8 cellular contexts compared by ENCODE assay signal in the genomic region with DNA sequence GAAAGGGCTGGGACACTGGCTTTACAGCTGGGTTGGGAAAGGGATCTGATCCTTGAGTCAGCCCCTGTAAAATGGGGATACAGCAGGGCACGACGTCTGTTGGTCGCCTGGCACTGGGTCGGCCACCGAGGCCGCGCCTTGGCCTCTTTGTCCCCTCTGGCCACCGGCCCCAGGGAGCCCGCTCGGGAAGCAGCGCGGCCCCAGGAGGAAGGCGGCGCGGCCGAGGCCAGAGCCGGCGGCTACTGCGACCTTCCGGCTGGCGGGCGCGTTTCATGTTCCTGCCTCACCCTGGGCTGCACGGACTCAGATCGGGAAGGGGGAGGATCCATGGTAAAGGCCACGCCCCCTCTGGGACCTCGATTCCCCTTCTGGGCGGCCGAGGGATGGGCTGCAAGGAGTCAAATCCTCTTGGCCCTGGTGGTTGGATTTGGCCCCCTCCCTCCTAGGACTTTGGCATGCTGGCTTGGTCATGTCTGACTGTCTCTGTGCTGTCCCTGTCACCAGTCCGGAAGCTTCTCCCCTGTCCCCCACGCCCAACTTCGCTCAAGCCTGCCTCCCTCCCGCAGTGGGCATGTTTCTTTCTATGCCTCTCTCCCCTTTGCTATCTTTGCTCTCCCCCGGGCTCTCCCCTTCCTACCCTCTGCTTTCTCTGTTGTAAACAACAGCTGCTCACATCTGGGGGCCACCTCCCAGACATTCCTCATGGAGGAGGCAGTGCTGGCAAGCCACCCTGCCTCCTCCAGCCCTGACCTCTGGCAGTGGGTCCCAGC. TPM values are rescaled to one million over a fixed set of nuclear protein-coding genes. Genes with fewer than 3 reads are reported as not detected.
DNase-seq lines count a peak whose midpoint lies in the region; ATAC-seq and TF ChIP-seq lines count a peak whose summit lies in the region.

No MANE protein-coding gene starts in this region.

- peaks cover 4% of the 10 kb centered on the region for H3K36me3 Mint-ChIP-seq in activated naive CD8-positive, alpha-beta T cell treated with anti-CD3 and anti-CD28 coated beads, Interleukin-2, amount 50 U/mL, for 24 hours (ENCODE audit: low read depth)
- peaks cover 3% of the 10 kb centered on the region for H3K36me3 Mint-ChIP-seq in activated CD4-positive, alpha-beta T cell treated with anti-CD3 and anti-CD28 coated beads, Interleukin-2, amount 10 ng/mL, durations not matched to agents 7 days and 5 days (ENCODE audit: low read depth)
- peaks cover 4% of the 10 kb centered on the region for H3K36me3 Mint-ChIP-seq in activated naive CD4-positive, alpha-beta T cell treated with anti-CD3 and anti-CD28 coated beads for 36 hours (ENCODE audit: low read depth)

- no peak for ATAC-seq in activated naive CD8-positive, alpha-beta T cell treated with anti-CD3 and anti-CD28 coated beads, Interleukin-2, amount 50 U/mL, for 24 hours
- ATAC-seq in psoas muscle, result peak; percentile 70 to 85 (median 80)

- no peak for DNase-seq in activated naive CD8-positive, alpha-beta T cell treated with anti-CD3 and anti-CD28 coated beads, Interleukin-2, amount 50 U/mL, for 24 hours
- peak; percentile 92 for DNase-seq in hepatic stellate cell (ENCODE audit: low spot score)
- DNase-seq in psoas muscle, result peak; percentile 91 to 94
- DNase-seq in stimulated activated CD4-positive, alpha-beta T cell treated with anti-CD3 and anti-CD28 coated beads, Interleukin-4, amount 100 ng/mL, for 4 hours, result no peak
- DNase-seq in activated CD4-positive, alpha-beta T cell treated with anti-CD3 and anti-CD28 coated beads, Interleukin-2, amount 10 ng/mL, durations not matched to agents 7 days and 5 days, result no peak
- no peak for DNase-seq in NCI-H510A (lab: John Stamatoyannopoulos, UW)
- DNase-seq in activated naive CD4-positive, alpha-beta T cell treated with anti-CD3 and anti-CD28 coated beads for 36 hours, result no peak

- intact Hi-C loops in psoas muscle (cut with DNase I), result loop anchor here in 1 of 2 donors (5.0 kb wide), 1 partner anchor 959 kb away; a partner anchor contains a TSS
- intact Hi-C loops in activated naive CD4-positive, alpha-beta T cell treated with anti-CD3 and anti-CD28 coated beads for 36 hours (cut with micrococcal nuclease), result no loop called here

- H3K36me3 ChIP-seq in ES-I3 (ENCODE audit: insufficient read depth, low read length) (no peaks in the 10 kb centered on the region), psoas muscle (ENCODE audit: insufficient read depth in 1 of 2, low read depth in 1 of 2) (peaks cover 0 to 35% of the 10 kb centered on the region in 2 donors)

- H3K27me3 Mint-ChIP-seq in activated naive CD8-positive, alpha-beta T cell treated with anti-CD3 and anti-CD28 coated beads, Interleukin-2, amount 50 U/mL, for 24 hours, result no peaks in the 10 kb centered on the region
- no peaks in the 10 kb centered on the region for H3K27me3 Mint-ChIP-seq in activated CD4-positive, alpha-beta T cell treated with anti-CD3 and anti-CD28 coated beads, Interleukin-2, amount 10 ng/mL, durations not matched to agents 7 days and 5 days
- H3K27me3 Mint-ChIP-seq in activated naive CD4-positive, alpha-beta T cell treated with anti-CD3 and anti-CD28 coated beads for 36 hours (ENCODE audit: low read depth), result no peaks in the 10 kb centered on the region

- no peaks in the 10 kb centered on the region for H3K27me3 ChIP-seq in psoas muscle (ENCODE audit: insufficient read depth in 3 of 3, low read length in 2 of 3)

- CTCF ChIA-PET in activated CD4-positive, alpha-beta T cell treated with anti-CD3 and anti-CD28 coated beads, Interleukin-2, amount 10 ng/mL, durations not matched to agents 7 days and 5 days (lab: Charles Lee), result no interaction called here
- CTCF ChIA-PET in activated naive CD4-positive, alpha-beta T cell treated with anti-CD3 and anti-CD28 coated beads for 36 hours (lab: Charles Lee), result no interaction called here

- H3K9me3 ChIP-seq in ES-I3 (ENCODE audit: control insufficient read depth, insufficient read depth, low read length) (no peaks in the 10 kb centered on the region), psoas muscle (no peaks in the 10 kb centered on the region)

- no peak overlapping the region for H3K4me3 Mint-ChIP-seq in activated naive CD8-positive, alpha-beta T cell treated with anti-CD3 and anti-CD28 coated beads, Interleukin-2, amount 50 U/mL, for 24 hours
- no peak overlapping the region for H3K4me3 Mint-ChIP-seq in activated CD4-positive, alpha-beta T cell treated with anti-CD3 and anti-CD28 coated beads, Interleukin-2, amount 10 ng/mL, durations not matched to agents 7 days and 5 days
- H3K4me3 Mint-ChIP-seq in activated naive CD4-positive, alpha-beta T cell treated with anti-CD3 and anti-CD28 coated beads for 36 hours, result no peak overlapping the region

- H3K4me1 ChIP-seq in ES-I3 (ENCODE audit: insufficient read depth, low read length) (peaks cover 19% of the 10 kb centered on the region), psoas muscle (peaks cover 38% of the 10 kb centered on the region)

- peak; percentile 16 for TF ChIP-seq CTCF in psoas muscle (IDR thresholded peaks at IDR 0.05)

- H3K9me3 Mint-ChIP-seq in activated naive CD8-positive, alpha-beta T cell treated with anti-CD3 and anti-CD28 coated beads, Interleukin-2, amount 50 U/mL, for 24 hours, result no peaks in the 10 kb centered on the region
- H3K9me3 Mint-ChIP-seq in activated CD4-positive, alpha-beta T cell treated with anti-CD3 and anti-CD28 coated beads, Interleukin-2, amount 10 ng/mL, durations not matched to agents 7 days and 5 days, result no peaks in the 10 kb centered on the region
- H3K9me3 Mint-ChIP-seq in activated naive CD4-positive, alpha-beta T cell treated with anti-CD3 and anti-CD28 coated beads for 36 hours, result no peaks in the 10 kb centered on the region

- peaks cover 15% of the 10 kb centered on the region for H3K4me1 Mint-ChIP-seq in activated naive CD8-positive, alpha-beta T cell treated with anti-CD3 and anti-CD28 coated beads, Interleukin-2, amount 50 U/mL, for 24 hours
- H3K4me1 Mint-ChIP-seq in activated CD4-positive, alpha-beta T cell treated with anti-CD3 and anti-CD28 coated beads, Interleukin-2, amount 10 ng/mL, durations not matched to agents 7 days and 5 days, result peaks cover 8% of the 10 kb centered on the region
- H3K4me1 Mint-ChIP-seq in activated naive CD4-positive, alpha-beta T cell treated with anti-CD3 and anti-CD28 coated beads for 36 hours (ENCODE audit: low read depth), result peaks cover 12% of the 10 kb centered on the region

- peak overlapping the region; percentile 63 for H3K9ac ChIP-seq in ES-I3 (ENCODE audit: low read depth, low read length)

- H3K27ac ChIP-seq in psoas muscle, result peak overlapping the region; percentile 76

- WGBS in psoas muscle, 3 donors, result 3 to 11% (median 5%) methylated on average over 28 to 34 of the region's 34 CpGs

- POLR2A ChIA-PET in activated CD4-positive, alpha-beta T cell treated with anti-CD3 and anti-CD28 coated beads, Interleukin-2, amount 10 ng/mL, durations not matched to agents 7 days and 5 days (lab: Charles Lee), result no interaction called here

- peak overlapping the region; percentile 16 for H3K27ac Mint-ChIP-seq in activated naive CD8-positive, alpha-beta T cell treated with anti-CD3 and anti-CD28 coated beads, Interleukin-2, amount 50 U/mL, for 24 hours
- no peak overlapping the region for H3K27ac Mint-ChIP-seq in activated CD4-positive, alpha-beta T cell treated with anti-CD3 and anti-CD28 coated beads, Interleukin-2, amount 10 ng/mL, durations not matched to agents 7 days and 5 days
- no peak overlapping the region for H3K27ac Mint-ChIP-seq in activated naive CD4-positive, alpha-beta T cell treated with anti-CD3 and anti-CD28 coated beads for 36 hours

- H3K4me3 ChIP-seq in psoas muscle, result peak overlapping the region; percentile 59

RNA-seq across cellular contexts. Expression of a gene that starts 25.8 kb away (rescaled TPM):
- 10 to 100 TPM; 39.7 to 61.9 (median 45.8) TPM for total RNA-seq in psoas muscle
- 10 to 100 TPM; 21.9 to 32.3 (median 29.8) TPM for polyA plus RNA-seq in psoas muscle
- 10 to 100 TPM; 66.7 to 78.1 TPM for total RNA-seq in activated CD4-positive, alpha-beta T cell treated with anti-CD3 and anti-CD28 coated beads, Interleukin-2, amount 10 ng/mL, durations not matched to agents 7 days and 5 days
- total RNA-seq in activated naive CD4-positive, alpha-beta T cell treated with anti-CD3 and anti-CD28 coated beads for 36 hours, result 10 to 100 TPM; 67.8 to 73.0 TPM

RNA-seq across cellular contexts. Expression of a gene that starts 26.0 kb away (rescaled TPM):
- total RNA-seq in psoas muscle, result 10 to 100 TPM; 31.7 to 80.4 (median 54.3) TPM
- 10 to 100 TPM; 22.1 to 78.1 (median 28.6) TPM for polyA plus RNA-seq in psoas muscle
- 10 to 100 TPM; 17.2 to 17.3 TPM for total RNA-seq in activated CD4-positive, alpha-beta T cell treated with anti-CD3 and anti-CD28 coated beads, Interleukin-2, amount 10 ng/mL, durations not matched to agents 7 days and 5 days
- total RNA-seq in activated naive CD4-positive, alpha-beta T cell treated with anti-CD3 and anti-CD28 coated beads for 36 hours, result 10 to 100 TPM; 10.5 to 11.6 TPM

RNA-seq across cellular contexts. Expression of a gene that starts 42.6 kb away (rescaled TPM):
- 10 to 100 TPM; 26.5 to 46.1 (median 42.9) TPM for total RNA-seq in psoas muscle
- 10 to 100 TPM; 29.7 to 39.3 (median 31.5) TPM for polyA plus RNA-seq in psoas muscle
- total RNA-seq in activated CD4-positive, alpha-beta T cell treated with anti-CD3 and anti-CD28 coated beads, Interleukin-2, amount 10 ng/mL, durations not matched to agents 7 days and 5 days, result 100 to 1,000 TPM in 1 of 2 experiments, 10 to 100 TPM in 1; 99.4 to 110 TPM
- total RNA-seq in activated naive CD4-positive, alpha-beta T cell treated with anti-CD3 and anti-CD28 coated beads for 36 hours, result 10 to 100 TPM; 64.6 to 73.6 TPM

RNA-seq across cellular contexts. Expression of a gene that starts 49.0 kb away (rescaled TPM):
- 100 to 1,000 TPM; 369 to 854 (median 688) TPM for total RNA-seq in psoas muscle
- 100 to 1,000 TPM; 310 to 845 (median 778) TPM for polyA plus RNA-seq in psoas muscle
- 10 to 100 TPM; 53.7 to 62.3 TPM for total RNA-seq in activated CD4-positive, alpha-beta T cell treated with anti-CD3 and anti-CD28 coated beads, Interleukin-2, amount 10 ng/mL, durations not matched to agents 7 days and 5 days
- 10 to 100 TPM; 11.8 to 11.9 TPM for total RNA-seq in activated naive CD4-positive, alpha-beta T cell treated with anti-CD3 and anti-CD28 coated beads for 36 hours

RNA-seq across cellular contexts. Expression of a gene that starts 50.0 kb away (rescaled TPM):
- 10 to 100 TPM in 2 of 4 donors, 1 to 10 TPM in 2; 8.3 to 12.0 (median 10.3) TPM for total RNA-seq in psoas muscle
- polyA plus RNA-seq in psoas muscle, result 10 to 100 TPM in 1 of 3 donors, 1 to 10 TPM in 2; 5.3 to 10.0 (median 8.4) TPM
- 10 to 100 TPM; 67.9 to 71.4 TPM for total RNA-seq in activated CD4-positive, alpha-beta T cell treated with anti-CD3 and anti-CD28 coated beads, Interleukin-2, amount 10 ng/mL, durations not matched to agents 7 days and 5 days
- 10 to 100 TPM; 27.2 to 27.3 TPM for total RNA-seq in activated naive CD4-positive, alpha-beta T cell treated with anti-CD3 and anti-CD28 coated beads for 36 hours

Comparison
In these comparisons a context has a peak if more than half of its experiments do, and no peak if none do; other contexts are left out.
1. DNase-seq: peak in hepatic stellate cell (single experiment) and psoas muscle (2 of 2); none in activated naive CD8-positive, alpha-beta T cell treated with anti-CD3 and anti-CD28 coated beads, Interleukin-2, amount 50 U/mL, for 24 hours (single experiment), stimulated activated CD4-positive, alpha-beta T cell treated with anti-CD3 and anti-CD28 coated beads, Interleukin-4, amount 100 ng/mL, for 4 hours (0 of 2), activated CD4-positive, alpha-beta T cell treated with anti-CD3 and anti-CD28 coated beads, Interleukin-2, amount 10 ng/mL, durations not matched to agents 7 days and 5 days (single experiment), NCI-H510A (single experiment) and activated naive CD4-positive, alpha-beta T cell treated with anti-CD3 and anti-CD28 coated beads for 36 hours (single experiment).